ENCODE assay signal across 28 cellular contexts in genomic region chr11:95042906-95043305, GRCh38. TPM values are rescaled to one million over a fixed set of nuclear protein-coding genes. Genes with fewer than 3 reads are reported as not detected.
"Had no signal": no experiment of that assay in that cellular context is flagged by ENCODE, and none has a peak within 500 bp of the region (broad histone marks: within the 10 kb centered on the region; RNA-seq: fewer than 3 reads in every experiment).

No MANE protein-coding gene starts in this region.

- H3K27ac Mint-ChIP-seq: dendritic cell treated with granulocyte-macrophage colony-stimulating factor and Interleukin-4, amounts not matched to agents 40 ng/mL and 50 ng/mL, for 4 days; mesothelial cell of epicardium had no signal

- H3K27ac ChIP-seq: esophagus squamous epithelium, gastrocnemius medialis, heart right ventricle, left lung, lower lobe of right lung had no signal

- ATAC-seq: gastrocnemius medialis, heart right ventricle, left cardiac atrium, left lung, left ventricle myocardium superior, lower lobe of right lung, mucosa of descending colon had no signal

- H3K4me1 ChIP-seq: esophagus squamous epithelium, gastrocnemius medialis, heart right ventricle, left lung, lower lobe of right lung had no signal

- H3K9me3 ChIP-seq: esophagus squamous epithelium, gastrocnemius medialis, heart right ventricle, left lung, lower lobe of right lung, mucosa of descending colon had no signal

- H3K4me3 ChIP-seq: esophagus squamous epithelium, gastrocnemius medialis, heart right ventricle, left lung, lower lobe of right lung, mucosa of descending colon had no signal

- H3K36me3 ChIP-seq: esophagus squamous epithelium, gastrocnemius medialis, heart right ventricle, left lung, lower lobe of right lung had no signal

- H3K4me3 Mint-ChIP-seq: dendritic cell treated with granulocyte-macrophage colony-stimulating factor and Interleukin-4, amounts not matched to agents 40 ng/mL and 50 ng/mL, for 4 days; mesothelial cell of epicardium had no signal

- H3K9me3 Mint-ChIP-seq: dendritic cell treated with granulocyte-macrophage colony-stimulating factor and Interleukin-4, amounts not matched to agents 40 ng/mL and 50 ng/mL, for 4 days had no signal

- DNase-seq: cerebellar nuclear complex; cortex of kidney; effector CD8-positive, alpha-beta T cell; esophagus squamous epithelium; foreskin fibroblast; foreskin melanocyte; gastrocnemius medialis; glutamatergic neuron; head of caudate nucleus; heart right ventricle; hippocampal formation; left cardiac atrium; left lung; left ventricle myocardium superior; lower lobe of right lung; mesenchymal stem cell; mucosa of descending colon had no signal

- H3K36me3 Mint-ChIP-seq: mesothelial cell of epicardium had no signal

- H3K4me1 Mint-ChIP-seq: mesothelial cell of epicardium had no signal

RNA-seq across cellular contexts. Expression of gene KDM4F, which starts 6.3 kb away (rescaled TPM):
- total RNA-seq: dermis microvascular lymphatic vessel endothelial cell, endothelial cell of umbilical vein, epithelial cell of proximal tubule, esophagus squamous epithelium, gastrocnemius medialis, glomerular endothelial cell, heart right ventricle, kidney epithelial cell, left cardiac atrium, left lung, left ventricle myocardium superior, lower leg skin, lower lobe of right lung, lung microvascular endothelial cell, mesenteric fat pad, mesothelial cell of epicardium, mucosa of descending colon, myocyte had no signal

RNA-seq across cellular contexts. Expression of gene KDM4E, which starts 17.8 kb away (rescaled TPM):
- total RNA-seq: dermis microvascular lymphatic vessel endothelial cell, endothelial cell of umbilical vein, epithelial cell of proximal tubule, esophagus squamous epithelium, gastrocnemius medialis, glomerular endothelial cell, heart right ventricle, kidney epithelial cell, left cardiac atrium, left lung, left ventricle myocardium superior, lower leg skin, lower lobe of right lung, lung microvascular endothelial cell, mesenteric fat pad, mesothelial cell of epicardium, mucosa of descending colon, myocyte had no signal
